ENCODE assay signal across 1 cellular context in genomic region chr5:6715758-6716633, GRCh38.
TF ChIP-seq lines count a peak whose summit lies in the region.

No MANE protein-coding gene starts in this region.

TF ChIP-seq in SK-N-SH, 30 proteins besides CTCF, POLR2A, EP300 and RAD21 (continued from another document):
- no peak for TF ChIP-seq ZBTB33 (IDR thresholded peaks at IDR 0.05; ENCODE audit: borderline replicate concordance, low read depth)
- TF ChIP-seq GABPA (IDR thresholded peaks at IDR 0.05; ENCODE audit: low read depth): no peak
